ENCODE assay signal across 2 cellular contexts in genomic region chr16:21614896-21615295, GRCh38.
TF ChIP-seq lines count a peak whose summit lies in the region.

No MANE protein-coding gene starts in this region.

TF ChIP-seq in HepG2, 621 proteins besides CTCF, POLR2A, EP300 and RAD21:
- no peak for TF ChIP-seq CCDC6 (CRISPR knock-in tag; IDR thresholded peaks at IDR 0.05)
- TF ChIP-seq ZNF572 (CRISPR knock-in tag; IDR thresholded peaks at IDR 0.05), result no peak
- TF ChIP-seq SMC3 (IDR thresholded peaks at IDR 0.05; ENCODE audit: low read length), result peak; percentile 9; the same call in 1 of the 2 replicates
- TF ChIP-seq PAWR (CRISPR knock-in tag; IDR thresholded peaks at IDR 0.05; ENCODE audit: borderline replicate concordance), result no peak
- TF ChIP-seq NR2F6 (IDR thresholded peaks at IDR 0.05), result no peak
- no peak for TF ChIP-seq NR2F6 (CRISPR knock-in tag; IDR thresholded peaks at IDR 0.05)
- no peak for TF ChIP-seq NFYB (CRISPR knock-in tag; IDR thresholded peaks at IDR 0.05)

TF ChIP-seq in H1, 55 proteins besides CTCF, POLR2A, EP300 and RAD21:
- TF ChIP-seq TAF1 (IDR thresholded peaks at IDR 0.05; ENCODE audit: low read depth, low read length), result no peak
- no peak for TF ChIP-seq FOSL1 (IDR thresholded peaks at IDR 0.05; ENCODE audit: insufficient read depth, low read depth, low read length)
- no peak for TF ChIP-seq TAF7 (optimal IDR thresholded peaks at IDR 0.05; ENCODE audit: borderline replicate concordance, low read depth, low read length)
